In genomic region chr17:8832711-8833352, GRCh38 we compare ENCODE assay signal across 9 cellular contexts. TPM values are rescaled to one million over a fixed set of nuclear protein-coding genes. Genes with fewer than 3 reads are reported as not detected.
DNase-seq lines count a peak whose midpoint lies in the region; ATAC-seq, FAIRE-seq and TF ChIP-seq lines count a peak whose summit lies in the region.
"Had no signal": no experiment of that assay in that cellular context is flagged by ENCODE, and none has a peak within 500 bp of the region (broad histone marks: within the 10 kb centered on the region; RNA-seq: fewer than 3 reads in every experiment).

No MANE protein-coding gene starts in this region.

- CTCF ChIA-PET in GM12878 (lab: Yijun Ruan, JAX), result interaction anchor here (0.6 to 3.1 kb wide), 6 partner anchors 8 to 62 kb away, joined by 3 to 16 read pairs (median 6); no protein-coding TSS in a partner anchor

- H2AFZ ChIP-seq in GM12878 (ENCODE audit: control insufficient read depth, low read depth, low read length) (no peak overlapping the region), osteoblast (ENCODE audit: low read length) (no peak overlapping the region)

- H3K4me3 ChIP-seq in GM12878 (no peak overlapping the region), osteoblast (ENCODE audit: insufficient read depth, low read length) (no peak overlapping the region), gastrocnemius medialis (no peak overlapping the region)

- DNase-seq in DMS 273 treated with DMSO at 0.1 percent for 48 hours (lab: John Stamatoyannopoulos, UW), result peak; percentile 49
- peak; percentile 47 for DNase-seq in NCI-H1694 treated with DMSO at 0.1 percent for 48 hours (lab: John Stamatoyannopoulos, UW)
- DNase-seq in GM12878 (ENCODE audit: low read depth, low spot score), result no peak
- peak; percentile 78 for DNase-seq in osteoblast (ENCODE audit: insufficient read length, low spot score, missing footprints)
- DNase-seq in SK-N-DZ (ENCODE audit: low spot score), result no peak
- no peak for DNase-seq in NCI-H1105 (lab: John Stamatoyannopoulos, UW)
- no peak for DNase-seq in kidney glomerular epithelial cell (lab: John Stamatoyannopoulos, UW)
- DNase-seq in gastrocnemius medialis, result no peak

- ATAC-seq in GM12878 (peak; percentile 60), gastrocnemius medialis (no peak)

- no peak for TF ChIP-seq EP300 in GM12878 (IDR thresholded peaks at IDR 0.05; ENCODE audit: borderline replicate concordance in 1 of 2, control insufficient read depth in 1 of 2, low read depth in 2 of 2, low read length in 2 of 2)

- TF ChIP-seq RAD21 in GM12878 (IDR thresholded peaks at IDR 0.05; ENCODE audit: insufficient read depth, low read depth, low read length), result 0 out of 2 replicates have a peak, but pooled peaks have one; percentile 11

- H3K4me2 ChIP-seq in GM12878 (ENCODE audit: control insufficient read depth, insufficient read depth) (no peak overlapping the region), osteoblast (ENCODE audit: insufficient read depth, low read length) (no peak overlapping the region)

- H3K27me3 ChIP-seq in GM12878 (replicated peaks in 1 of 2; ENCODE audit: control insufficient read depth in 2 of 2, insufficient read depth in 2 of 2, low read length in 1 of 2), result no peaks in the 10 kb centered on the region
- H3K27me3 ChIP-seq in osteoblast (ENCODE audit: insufficient read depth, low read length), result peaks cover 9% of the 10 kb centered on the region
- H3K27me3 ChIP-seq in gastrocnemius medialis, result peaks cover 3 to 7% (median 6%) of the 10 kb centered on the region in 3 donors

- H3K79me2 ChIP-seq in GM12878 (ENCODE audit: control insufficient read depth, insufficient read depth, low read length) (no peaks in the 10 kb centered on the region), osteoblast (ENCODE audit: insufficient read depth, low read length) (no peaks in the 10 kb centered on the region)

- H4K20me1 ChIP-seq in GM12878 (ENCODE audit: control insufficient read depth, insufficient read depth), result no peaks in the 10 kb centered on the region
- no peaks in the 10 kb centered on the region for H4K20me1 ChIP-seq in osteoblast (ENCODE audit: insufficient read depth, low read length)

- H3K36me3 ChIP-seq in GM12878 (ENCODE audit: control insufficient read depth in 2 of 2, insufficient read depth in 2 of 2, low read length in 1 of 2) (peaks cover 49 to 70% of the 10 kb centered on the region in 2 experiments), osteoblast (ENCODE audit: insufficient read depth, low read length) (no peaks in the 10 kb centered on the region), gastrocnemius medialis (no peaks in the 10 kb centered on the region)

- TF ChIP-seq CTCF in GM12878 (IDR thresholded peaks at IDR 0.05 in 2 of 3, conservative IDR thresholded peaks at IDR 0.05 in 1 of 3; ENCODE audit: control insufficient read depth in 2 of 3, extremely low read depth in 1 of 3, insufficient read depth in 1 of 3, low read depth in 3 of 3, low read length in 3 of 3) (peak; percentile 35 to 73 (median 56)), osteoblast (IDR thresholded peaks at IDR 0.05; ENCODE audit: extremely low read depth, low read depth, low read length) (peak; percentile 43), gastrocnemius medialis (IDR thresholded peaks at IDR 0.05 in 4 of 5, conservative IDR thresholded peaks at IDR 0.05 in 1 of 5) (no peak)

- TF ChIP-seq POLR2A in GM12878 (IDR thresholded peaks at IDR 0.05; ENCODE audit: low read depth, low read length) (no peak; the same call in 1 of the 2 replicates), gastrocnemius medialis (IDR thresholded peaks at IDR 0.05) (no peak)

- WGBS in GM12878 (ENCODE audit: insufficient coverage, insufficient replicate concordance, low lambda C conversion rate, missing lambda C conversion rate), result 85% methylated on average over 32 of the region's 33 CpGs

- no peak for FAIRE-seq in GM12878 (lab: Jason Lieb, UNC)
- FAIRE-seq: astrocyte had no signal

- intact Hi-C loops in GM12878 (cut with micrococcal nuclease; ENCODE audit: unreplicated experiment), result no loop called here
- intact Hi-C loops in gastrocnemius medialis (cut with DNase I; ENCODE audit: low total_unique reads), result no loop called here

- POLR2A ChIA-PET in GM12878 (lab: Charles Lee), result interaction anchor here (0.7 kb wide), 1 partner anchor 39 kb away, joined by 3 read pairs; no protein-coding TSS in a partner anchor

- no peak overlapping the region for H3K27ac ChIP-seq in GM12878 (ENCODE audit: control insufficient read depth, insufficient read depth)
- H3K27ac ChIP-seq in osteoblast (ENCODE audit: low read depth, low read length), result no peak overlapping the region
- no peak overlapping the region for H3K27ac ChIP-seq in gastrocnemius medialis

- RAD21 ChIA-PET in GM12878 (lab: Charles Lee; ENCODE audit: unreplicated experiment), result interaction anchor here (0.9 kb wide), 1 partner anchor 66 kb away, joined by 3 read pairs; no protein-coding TSS in a partner anchor

- BruUV-seq in GM12878 (replicated peaks; lab: Mats Ljungman, UMichigan), result no TSS peak

- SMC1A ChIA-PET in GM12878 (lab: Charles Lee; ENCODE audit: uncharacterized antibody, unreplicated experiment), result interaction anchor here (1.0 kb wide), 1 partner anchor 43 kb away, joined by 4 read pairs; no protein-coding TSS in a partner anchor

- H3K9ac ChIP-seq in GM12878 (ENCODE audit: control insufficient read depth, insufficient read depth, low read length), result no peak overlapping the region

- H3K9me3 ChIP-seq in GM12878 (replicated peaks; ENCODE audit: control insufficient read depth, insufficient read depth, low read length) (no peaks in the 10 kb centered on the region; the same call in 2 of the 3 replicates), osteoblast (ENCODE audit: low read depth, low read length) (no peaks in the 10 kb centered on the region), gastrocnemius medialis (no peaks in the 10 kb centered on the region)

- H3K4me1 ChIP-seq in GM12878 (ENCODE audit: control insufficient read depth, insufficient read depth, low read length) (no peaks in the 10 kb centered on the region), osteoblast (ENCODE audit: insufficient read depth, low read length) (no peaks in the 10 kb centered on the region), gastrocnemius medialis (no peaks in the 10 kb centered on the region)

- in situ Hi-C loops in GM12878 (cut with MboI), result no loop called here
- in situ Hi-C loops in gastrocnemius medialis (cut with MboI; ENCODE audit: low sequenced_read_pairs in 4 of 4), result no loop called here

TF ChIP-seq in GM12878, 131 proteins besides CTCF, POLR2A, EP300 and RAD21 (continues in another document):
- TF ChIP-seq EZH2 (IDR thresholded peaks at IDR 0.05; ENCODE audit: borderline replicate concordance, control insufficient read depth, low read depth, low read length), result no peak

RNA-seq across cellular contexts. Expression of gene MFSD6L, which starts 33.7 kb away (rescaled TPM):
- total RNA-seq in GM12878 (2013; cell fraction: nucleolus; rRNA removed), result 51.1 and 52.2 TPM in 2 replicates
- total RNA-seq in GM12878 (2014; rRNA removed), result 1.5 and 1.8 TPM in 2 replicates
- total RNA-seq in GM12878 (2014; rRNA removed; fragmentation: Illumina TruSeq; extraction: Trizol), result 1.3 and 1.4 TPM in 2 replicates
- total RNA-seq in GM12878 (2021), result 2.8 and 3.1 TPM in 2 replicates
- 1.3 TPM for polyA plus RNA-seq in GM12878 (2011; ENCODE audit: low read depth)
- 0.76 and 1.2 TPM in 2 replicates for polyA plus RNA-seq in GM12878 (2011; rRNA removed)
- 1.1 and 1.5 TPM in 2 replicates for polyA plus RNA-seq in GM12878 (2011; cell fraction: cytosol; rRNA removed)
- polyA plus RNA-seq in GM12878 (2011; cell fraction: nucleus; rRNA removed), result 8.7 and 9.7 TPM in 2 replicates
- polyA plus RNA-seq in GM12878 (2012), result 2.2 and 2.5 TPM in 2 replicates
- 0.33 and 0.94 TPM in 2 replicates for polyA plus RNA-seq in GM12878 (2014; fragmentation: Illumina TruSeq; extraction: Trizol)
- under 1 TPM; 0.39 to 0.49 TPM for polyA plus RNA-seq in GM12878 (2014; fragmentation: Nextera tagmentation; extraction: Ambion mirVana)
- polyA plus RNA-seq in GM12878 (2014; rRNA removed), result 1.9 and 2.5 TPM in 2 replicates
- polyA plus RNA-seq in GM12878 (2016; fragmentation: Nextera tagmentation; extraction: Ambion mirVana), result under 1 TPM; 0.40 to 0.67 TPM
- 2.9 and 6.6 TPM in 2 replicates for polyA minus RNA-seq in GM12878 (2011; rRNA and poly(A)+ RNA removed)
- 0.83 TPM in 1 of 2 replicates, not detected in the other for polyA minus RNA-seq in GM12878 (2011; cell fraction: cytosol; rRNA and poly(A)+ RNA removed)
- polyA minus RNA-seq in GM12878 (2011; cell fraction: nucleus; rRNA and poly(A)+ RNA removed), result 5.7 and 12.0 TPM in 2 replicates
- total RNA-seq in osteoblast, result not detected in 2 replicates
- not detected in 2 replicates for polyA plus RNA-seq in SK-N-DZ (2014; cell fraction: cytosol; rRNA removed)
- not detected in 2 replicates for polyA plus RNA-seq in SK-N-DZ (2014; cell fraction: nucleus; rRNA removed)
- not detected for total RNA-seq in gastrocnemius medialis
- total RNA-seq: astrocyte had no signal

RNA-seq across cellular contexts. Expression of gene PIK3R6, which starts 34.6 kb away (rescaled TPM):
- total RNA-seq in GM12878 (2013; cell fraction: nucleolus; rRNA removed), result 293 and 314 TPM in 2 replicates
- total RNA-seq in GM12878 (2014; rRNA removed), result 40.3 and 44.7 TPM in 2 replicates
- total RNA-seq in GM12878 (2014; rRNA removed; fragmentation: Illumina TruSeq; extraction: Trizol), result 26.4 and 27.9 TPM in 2 replicates
- 76.7 and 81.7 TPM in 2 replicates for total RNA-seq in GM12878 (2021)
- 68.9 TPM for polyA plus RNA-seq in GM12878 (2011; ENCODE audit: low read depth)
- 73.5 and 146 TPM in 2 replicates for polyA plus RNA-seq in GM12878 (2011; rRNA removed)
- polyA plus RNA-seq in GM12878 (2011; cell fraction: cytosol; rRNA removed), result 164 and 182 TPM in 2 replicates
- 666 and 871 TPM in 2 replicates for polyA plus RNA-seq in GM12878 (2011; cell fraction: nucleus; rRNA removed)
- polyA plus RNA-seq in GM12878 (2012), result 144 and 184 TPM in 2 replicates
- 31.6 and 54.7 TPM in 2 replicates for polyA plus RNA-seq in GM12878 (2014; fragmentation: Illumina TruSeq; extraction: Trizol)
- 1 to 10 TPM; 6.7 to 7.4 TPM for polyA plus RNA-seq in GM12878 (2014; fragmentation: Nextera tagmentation; extraction: Ambion mirVana)
- 86.5 and 99.8 TPM in 2 replicates for polyA plus RNA-seq in GM12878 (2014; rRNA removed)
- 100 to 1,000 TPM; 103 to 109 TPM for polyA plus RNA-seq in GM12878 (2016; fragmentation: Nextera tagmentation; extraction: Ambion mirVana)
- polyA minus RNA-seq in GM12878 (2011; rRNA and poly(A)+ RNA removed), result 99.0 and 156 TPM in 2 replicates
- 50.8 and 58.4 TPM in 2 replicates for polyA minus RNA-seq in GM12878 (2011; cell fraction: cytosol; rRNA and poly(A)+ RNA removed)
- polyA minus RNA-seq in GM12878 (2011; cell fraction: nucleus; rRNA and poly(A)+ RNA removed), result 143 and 160 TPM in 2 replicates
- not detected in 2 replicates for total RNA-seq in osteoblast
- polyA plus RNA-seq in SK-N-DZ (2014; cell fraction: cytosol; rRNA removed), result not detected in 2 replicates
- not detected in 2 replicates for polyA plus RNA-seq in SK-N-DZ (2014; cell fraction: nucleus; rRNA removed)
- total RNA-seq in gastrocnemius medialis, result under 1 TPM in 3 of 4 donors, not detected in 1; 0.09 to 0.24 (median 0.16) TPM
- total RNA-seq: astrocyte had no signal

Comparison
In these comparisons a context has a peak if more than half of its experiments do, and no peak if none do; other contexts are left out.
1. DNase-seq: peak in DMS 273 treated with DMSO at 0.1 percent for 48 hours (single experiment), NCI-H1694 treated with DMSO at 0.1 percent for 48 hours (single experiment) and osteoblast (single experiment); none in GM12878 (single experiment), SK-N-DZ (single experiment), NCI-H1105 (single experiment), kidney glomerular epithelial cell (single experiment) and gastrocnemius medialis (0 of 2).
2. CTCF ChIP-seq: peak in GM12878 (3 of 3) and osteoblast (single experiment); none in gastrocnemius medialis (0 of 5).
3. RNA of gene PIK3R6, which starts 34.6 kb away (total RNA-seq): 26.4 to 314 TPM in GM12878; 0.09 to 0.24 TPM in gastrocnemius medialis and not detected in osteoblast; every median in the first group is over 10 times any median in the second.